Comparison of ENCODE assay signal across 1 cellular context in the genomic region with DNA sequence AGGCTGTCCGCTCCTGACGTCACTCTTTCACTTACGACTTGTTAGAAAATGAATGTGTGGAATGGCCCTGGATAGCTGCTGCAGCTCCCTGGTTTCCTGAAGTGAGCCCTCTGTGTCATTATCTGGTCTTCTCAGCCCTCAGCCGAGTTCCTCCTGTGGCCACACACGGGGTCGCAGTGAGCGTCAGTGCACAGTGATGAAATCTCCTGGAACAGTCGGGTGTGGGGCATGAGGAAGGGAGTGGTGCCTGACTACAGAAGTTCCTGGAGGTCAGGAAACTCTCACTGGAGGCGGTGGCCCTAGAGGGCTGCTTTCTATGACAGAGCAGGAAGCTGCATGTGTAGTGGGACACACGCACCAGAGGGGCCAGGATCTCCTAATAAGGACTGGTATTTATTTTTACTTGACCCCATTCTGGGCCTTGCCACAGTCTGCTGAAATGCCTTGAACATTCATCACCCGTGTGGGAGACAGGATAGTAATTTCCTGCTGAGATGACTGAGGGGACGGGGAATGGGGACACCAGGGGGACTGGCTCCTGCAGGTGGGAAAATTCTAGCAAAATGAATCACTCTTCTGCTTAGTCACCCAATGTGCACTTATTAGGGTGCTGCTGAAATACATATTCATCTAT.
TF ChIP-seq lines count a peak whose summit lies in the region.
"Not testable (repeated sequence)": the region's sequence is repeated elsewhere in the genome, so short reads cannot be mapped to it uniquely, and the experiment has no call there.

No MANE protein-coding gene starts in this region.

TF ChIP-seq in K562, 482 proteins besides CTCF, POLR2A, EP300 and RAD21 (continued from another document and continues in another):
- TF ChIP-seq, protein P1, sequence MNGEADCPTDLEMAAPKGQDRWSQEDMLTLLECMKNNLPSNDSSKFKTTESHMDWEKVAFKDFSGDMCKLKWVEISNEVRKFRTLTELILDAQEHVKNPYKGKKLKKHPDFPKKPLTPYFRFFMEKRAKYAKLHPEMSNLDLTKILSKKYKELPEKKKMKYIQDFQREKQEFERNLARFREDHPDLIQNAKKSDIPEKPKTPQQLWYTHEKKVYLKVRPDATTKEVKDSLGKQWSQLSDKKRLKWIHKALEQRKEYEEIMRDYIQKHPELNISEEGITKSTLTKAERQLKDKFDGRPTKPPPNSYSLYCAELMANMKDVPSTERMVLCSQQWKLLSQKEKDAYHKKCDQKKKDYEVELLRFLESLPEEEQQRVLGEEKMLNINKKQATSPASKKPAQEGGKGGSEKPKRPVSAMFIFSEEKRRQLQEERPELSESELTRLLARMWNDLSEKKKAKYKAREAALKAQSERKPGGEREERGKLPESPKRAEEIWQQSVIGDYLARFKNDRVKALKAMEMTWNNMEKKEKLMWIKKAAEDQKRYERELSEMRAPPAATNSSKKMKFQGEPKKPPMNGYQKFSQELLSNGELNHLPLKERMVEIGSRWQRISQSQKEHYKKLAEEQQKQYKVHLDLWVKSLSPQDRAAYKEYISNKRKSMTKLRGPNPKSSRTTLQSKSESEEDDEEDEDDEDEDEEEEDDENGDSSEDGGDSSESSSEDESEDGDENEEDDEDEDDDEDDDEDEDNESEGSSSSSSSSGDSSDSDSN (IDR thresholded peaks at IDR 0.05; ENCODE audit: borderline replicate concordance in 1 of 2, low read depth in 2 of 2, low read length in 2 of 2) = peak in 1 of 2 experiments; percentile 87; a peak in 2 of 4 replicates
- TF ChIP-seq CBFA2T2 (conservative IDR thresholded peaks at IDR 0.05) (peak; percentile 54; the same call in 1 of the 2 replicates), NCOA1 (IDR thresholded peaks at IDR 0.05; ENCODE audit: low read depth) (peak; percentile 58; the same call in 1 of the 2 replicates), L3MBTL2 (IDR thresholded peaks at IDR 0.05) (peak; percentile 63), MTA2 (IDR thresholded peaks at IDR 0.05; ENCODE audit: low read depth) (peak; percentile 31; the same call in 1 of the 2 replicates), MTA3 (IDR thresholded peaks at IDR 0.05; ENCODE audit: borderline replicate concordance) (peak; percentile 68; the same call in 1 of the 2 replicates), CBFA2T3 (IDR thresholded peaks at IDR 0.05) (peak; percentile 74), CREB1 (IDR thresholded peaks at IDR 0.05) (peak; percentile 86), CREB1 (CRISPR knock-in tag; IDR thresholded peaks at IDR 0.05) (peak; percentile 84; the same call in 1 of the 2 replicates), RNF2 (IDR thresholded peaks at IDR 0.05) (peak; percentile 73), TOE1 (IDR thresholded peaks at IDR 0.05; ENCODE audit: borderline replicate concordance) (peak; percentile 43; the same call in 1 of the 2 replicates), ZFX (CRISPR knock-in tag; IDR thresholded peaks at IDR 0.05) (peak; percentile 27; the same call in 1 of the 2 replicates), TEAD4 (IDR thresholded peaks at IDR 0.05; ENCODE audit: low read length) (peak; percentile 75), MYNN (IDR thresholded peaks at IDR 0.05) (0 out of 2 replicates have a peak, but pooled peaks have one; percentile 23), SPI1 (IDR thresholded peaks at IDR 0.05; ENCODE audit: borderline replicate concordance, low read depth, low read length) (0 out of 2 replicates have a peak, but pooled peaks have one; percentile 44), NR4A1 (tag; IDR thresholded peaks at IDR 0.05) (0 out of 2 replicates have a peak, but pooled peaks have one; percentile 53), EP400 (IDR thresholded peaks at IDR 0.05) (peak; percentile 79), CTBP1 (IDR thresholded peaks at IDR 0.05; ENCODE audit: borderline replicate concordance) (peak; percentile 79), CEBPG (CRISPR knock-in tag; IDR thresholded peaks at IDR 0.05) (peak; percentile 97), CEBPG (tag; conservative IDR thresholded peaks at IDR 0.05 in 1 of 2, IDR thresholded peaks at IDR 0.05 in 1 of 2) (peak; percentile 71 to 95), ZNF197 (CRISPR knock-in tag; IDR thresholded peaks at IDR 0.05; ENCODE audit: low read depth) (peak; percentile 30; the same call in 1 of the 2 replicates), GABPB1 (CRISPR knock-in tag; IDR thresholded peaks at IDR 0.05) (0 out of 2 replicates have a peak, but pooled peaks have one; percentile 48), CXXC5 (CRISPR knock-in tag; IDR thresholded peaks at IDR 0.05) (peak; percentile 78), RCOR1 (IDR thresholded peaks at IDR 0.05; ENCODE audit: borderline replicate concordance in 1 of 2, low read depth in 2 of 2, low read length in 2 of 2) (peak in 1 of 2 experiments; percentile 86; a peak in 2 of 4 replicates), ETV5 (CRISPR knock-in tag; IDR thresholded peaks at IDR 0.05; ENCODE audit: low read depth) (peak; percentile 52; the same call in 1 of the 2 replicates), SOX6 (IDR thresholded peaks at IDR 0.05) (peak; percentile 50; the same call in 1 of the 2 replicates), RBFOX2 (IDR thresholded peaks at IDR 0.05; ENCODE audit: low read depth, low read length) (peak; percentile 53), BCL6 (CRISPR knock-in tag; IDR thresholded peaks at IDR 0.05) (peak; percentile 34; the same call in 1 of the 2 replicates), PML (IDR thresholded peaks at IDR 0.05; ENCODE audit: low read length) (peak; percentile 59; the same call in 1 of the 2 replicates), NCOR1 (IDR thresholded peaks at IDR 0.05) (peak; percentile 68), GATAD2A (IDR thresholded peaks at IDR 0.05) (peak; percentile 46; the same call in 1 of the 2 replicates), ESRRA (IDR thresholded peaks at IDR 0.05; ENCODE audit: borderline replicate concordance, low read depth) (peak; percentile 43; the same call in 1 of the 2 replicates)
- TF ChIP-seq, protein P2, sequence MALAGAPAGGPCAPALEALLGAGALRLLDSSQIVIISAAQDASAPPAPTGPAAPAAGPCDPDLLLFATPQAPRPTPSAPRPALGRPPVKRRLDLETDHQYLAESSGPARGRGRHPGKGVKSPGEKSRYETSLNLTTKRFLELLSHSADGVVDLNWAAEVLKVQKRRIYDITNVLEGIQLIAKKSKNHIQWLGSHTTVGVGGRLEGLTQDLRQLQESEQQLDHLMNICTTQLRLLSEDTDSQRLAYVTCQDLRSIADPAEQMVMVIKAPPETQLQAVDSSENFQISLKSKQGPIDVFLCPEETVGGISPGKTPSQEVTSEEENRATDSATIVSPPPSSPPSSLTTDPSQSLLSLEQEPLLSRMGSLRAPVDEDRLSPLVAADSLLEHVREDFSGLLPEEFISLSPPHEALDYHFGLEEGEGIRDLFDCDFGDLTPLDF (CRISPR knock-in tag; IDR thresholded peaks at IDR 0.05) = 0 out of 2 replicates have a peak, but pooled peaks have one; percentile 33
- TF ChIP-seq, protein P3, sequence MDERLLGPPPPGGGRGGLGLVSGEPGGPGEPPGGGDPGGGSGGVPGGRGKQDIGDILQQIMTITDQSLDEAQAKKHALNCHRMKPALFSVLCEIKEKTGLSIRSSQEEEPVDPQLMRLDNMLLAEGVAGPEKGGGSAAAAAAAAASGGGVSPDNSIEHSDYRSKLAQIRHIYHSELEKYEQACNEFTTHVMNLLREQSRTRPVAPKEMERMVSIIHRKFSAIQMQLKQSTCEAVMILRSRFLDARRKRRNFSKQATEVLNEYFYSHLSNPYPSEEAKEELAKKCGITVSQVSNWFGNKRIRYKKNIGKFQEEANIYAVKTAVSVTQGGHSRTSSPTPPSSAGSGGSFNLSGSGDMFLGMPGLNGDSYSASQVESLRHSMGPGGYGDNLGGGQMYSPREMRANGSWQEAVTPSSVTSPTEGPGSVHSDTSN (CRISPR knock-in tag; IDR thresholded peaks at IDR 0.05; ENCODE audit: low read depth) = not testable (repeated sequence)
- TF ChIP-seq, protein P3 (tag; conservative IDR thresholded peaks at IDR 0.05; ENCODE audit: low read depth) = 0 out of 2 replicates have a peak, but pooled peaks have one; percentile 40
- TF ChIP-seq, protein P4, sequence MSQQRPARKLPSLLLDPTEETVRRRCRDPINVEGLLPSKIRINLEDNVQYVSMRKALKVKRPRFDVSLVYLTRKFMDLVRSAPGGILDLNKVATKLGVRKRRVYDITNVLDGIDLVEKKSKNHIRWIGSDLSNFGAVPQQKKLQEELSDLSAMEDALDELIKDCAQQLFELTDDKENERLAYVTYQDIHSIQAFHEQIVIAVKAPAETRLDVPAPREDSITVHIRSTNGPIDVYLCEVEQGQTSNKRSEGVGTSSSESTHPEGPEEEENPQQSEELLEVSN (IDR thresholded peaks at IDR 0.05; ENCODE audit: borderline replicate concordance in 1 of 2, extremely low read depth in 1 of 2, insufficient read depth in 1 of 2, insufficient read length in 1 of 2, low read depth in 1 of 2, low read length in 1 of 2, poor library complexity in 1 of 2, severe bottlenecking in 1 of 2) = peak in 1 of 2 experiments; percentile 11
- TF ChIP-seq TOE1 (CRISPR knock-in tag; IDR thresholded peaks at IDR 0.05; ENCODE audit: borderline replicate concordance, low read depth); TEAD4 (CRISPR knock-in tag; IDR thresholded peaks at IDR 0.05; ENCODE audit: borderline replicate concordance); MYNN (CRISPR knock-in tag; IDR thresholded peaks at IDR 0.05); NR4A1 (CRISPR knock-in tag; IDR thresholded peaks at IDR 0.05): not testable (repeated sequence)
- TF ChIP-seq, protein P5, sequence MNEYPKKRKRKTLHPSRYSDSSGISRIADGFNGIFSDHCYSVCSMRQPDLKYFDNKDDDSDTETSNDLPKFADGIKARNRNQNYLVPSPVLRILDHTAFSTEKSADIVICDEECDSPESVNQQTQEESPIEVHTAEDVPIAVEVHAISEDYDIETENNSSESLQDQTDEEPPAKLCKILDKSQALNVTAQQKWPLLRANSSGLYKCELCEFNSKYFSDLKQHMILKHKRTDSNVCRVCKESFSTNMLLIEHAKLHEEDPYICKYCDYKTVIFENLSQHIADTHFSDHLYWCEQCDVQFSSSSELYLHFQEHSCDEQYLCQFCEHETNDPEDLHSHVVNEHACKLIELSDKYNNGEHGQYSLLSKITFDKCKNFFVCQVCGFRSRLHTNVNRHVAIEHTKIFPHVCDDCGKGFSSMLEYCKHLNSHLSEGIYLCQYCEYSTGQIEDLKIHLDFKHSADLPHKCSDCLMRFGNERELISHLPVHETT (CRISPR knock-in tag; conservative IDR thresholded peaks at IDR 0.05 in 1 of 2, IDR thresholded peaks at IDR 0.05 in 1 of 2) = peak in 1 of 2 experiments; percentile 80; a peak in 1 of 4 replicates
- TF ChIP-seq, protein P6, sequence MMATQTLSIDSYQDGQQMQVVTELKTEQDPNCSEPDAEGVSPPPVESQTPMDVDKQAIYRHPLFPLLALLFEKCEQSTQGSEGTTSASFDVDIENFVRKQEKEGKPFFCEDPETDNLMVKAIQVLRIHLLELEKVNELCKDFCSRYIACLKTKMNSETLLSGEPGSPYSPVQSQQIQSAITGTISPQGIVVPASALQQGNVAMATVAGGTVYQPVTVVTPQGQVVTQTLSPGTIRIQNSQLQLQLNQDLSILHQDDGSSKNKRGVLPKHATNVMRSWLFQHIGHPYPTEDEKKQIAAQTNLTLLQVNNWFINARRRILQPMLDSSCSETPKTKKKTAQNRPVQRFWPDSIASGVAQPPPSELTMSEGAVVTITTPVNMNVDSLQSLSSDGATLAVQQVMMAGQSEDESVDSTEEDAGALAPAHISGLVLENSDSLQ (IDR thresholded peaks at IDR 0.05) = peak; percentile 34; the same call in 1 of the 2 replicates
- TF ChIP-seq, protein P7, sequence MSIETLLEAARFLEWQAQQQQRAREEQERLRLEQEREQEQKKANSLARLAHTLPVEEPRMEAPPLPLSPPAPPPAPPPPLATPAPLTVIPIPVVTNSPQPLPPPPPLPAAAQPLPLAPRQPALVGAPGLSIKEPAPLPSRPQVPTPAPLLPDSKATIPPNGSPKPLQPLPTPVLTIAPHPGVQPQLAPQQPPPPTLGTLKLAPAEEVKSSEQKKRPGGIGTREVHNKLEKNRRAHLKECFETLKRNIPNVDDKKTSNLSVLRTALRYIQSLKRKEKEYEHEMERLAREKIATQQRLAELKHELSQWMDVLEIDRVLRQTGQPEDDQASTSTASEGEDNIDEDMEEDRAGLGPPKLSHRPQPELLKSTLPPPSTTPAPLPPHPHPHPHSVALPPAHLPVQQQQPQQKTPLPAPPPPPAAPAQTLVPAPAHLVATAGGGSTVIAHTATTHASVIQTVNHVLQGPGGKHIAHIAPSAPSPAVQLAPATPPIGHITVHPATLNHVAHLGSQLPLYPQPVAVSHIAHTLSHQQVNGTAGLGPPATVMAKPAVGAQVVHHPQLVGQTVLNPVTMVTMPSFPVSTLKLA (conservative IDR thresholded peaks at IDR 0.05) = peak; percentile 35 to 68; a peak in 2 of 4 replicates
- TF ChIP-seq, protein P8, sequence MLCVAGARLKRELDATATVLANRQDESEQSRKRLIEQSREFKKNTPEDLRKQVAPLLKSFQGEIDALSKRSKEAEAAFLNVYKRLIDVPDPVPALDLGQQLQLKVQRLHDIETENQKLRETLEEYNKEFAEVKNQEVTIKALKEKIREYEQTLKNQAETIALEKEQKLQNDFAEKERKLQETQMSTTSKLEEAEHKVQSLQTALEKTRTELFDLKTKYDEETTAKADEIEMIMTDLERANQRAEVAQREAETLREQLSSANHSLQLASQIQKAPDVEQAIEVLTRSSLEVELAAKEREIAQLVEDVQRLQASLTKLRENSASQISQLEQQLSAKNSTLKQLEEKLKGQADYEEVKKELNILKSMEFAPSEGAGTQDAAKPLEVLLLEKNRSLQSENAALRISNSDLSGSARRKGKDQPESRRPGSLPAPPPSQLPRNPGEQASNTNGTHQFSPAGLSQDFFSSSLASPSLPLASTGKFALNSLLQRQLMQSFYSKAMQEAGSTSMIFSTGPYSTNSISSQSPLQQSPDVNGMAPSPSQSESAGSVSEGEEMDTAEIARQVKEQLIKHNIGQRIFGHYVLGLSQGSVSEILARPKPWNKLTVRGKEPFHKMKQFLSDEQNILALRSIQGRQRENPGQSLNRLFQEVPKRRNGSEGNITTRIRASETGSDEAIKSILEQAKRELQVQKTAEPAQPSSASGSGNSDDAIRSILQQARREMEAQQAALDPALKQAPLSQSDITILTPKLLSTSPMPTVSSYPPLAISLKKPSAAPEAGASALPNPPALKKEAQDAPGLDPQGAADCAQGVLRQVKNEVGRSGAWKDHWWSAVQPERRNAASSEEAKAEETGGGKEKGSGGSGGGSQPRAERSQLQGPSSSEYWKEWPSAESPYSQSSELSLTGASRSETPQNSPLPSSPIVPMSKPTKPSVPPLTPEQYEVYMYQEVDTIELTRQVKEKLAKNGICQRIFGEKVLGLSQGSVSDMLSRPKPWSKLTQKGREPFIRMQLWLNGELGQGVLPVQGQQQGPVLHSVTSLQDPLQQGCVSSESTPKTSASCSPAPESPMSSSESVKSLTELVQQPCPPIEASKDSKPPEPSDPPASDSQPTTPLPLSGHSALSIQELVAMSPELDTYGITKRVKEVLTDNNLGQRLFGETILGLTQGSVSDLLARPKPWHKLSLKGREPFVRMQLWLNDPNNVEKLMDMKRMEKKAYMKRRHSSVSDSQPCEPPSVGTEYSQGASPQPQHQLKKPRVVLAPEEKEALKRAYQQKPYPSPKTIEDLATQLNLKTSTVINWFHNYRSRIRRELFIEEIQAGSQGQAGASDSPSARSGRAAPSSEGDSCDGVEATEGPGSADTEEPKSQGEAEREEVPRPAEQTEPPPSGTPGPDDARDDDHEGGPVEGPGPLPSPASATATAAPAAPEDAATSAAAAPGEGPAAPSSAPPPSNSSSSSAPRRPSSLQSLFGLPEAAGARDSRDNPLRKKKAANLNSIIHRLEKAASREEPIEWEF (CRISPR knock-in tag; IDR thresholded peaks at IDR 0.05) = peak; percentile 72; the same call in 1 of the 2 replicates
